In the genomic region with DNA sequence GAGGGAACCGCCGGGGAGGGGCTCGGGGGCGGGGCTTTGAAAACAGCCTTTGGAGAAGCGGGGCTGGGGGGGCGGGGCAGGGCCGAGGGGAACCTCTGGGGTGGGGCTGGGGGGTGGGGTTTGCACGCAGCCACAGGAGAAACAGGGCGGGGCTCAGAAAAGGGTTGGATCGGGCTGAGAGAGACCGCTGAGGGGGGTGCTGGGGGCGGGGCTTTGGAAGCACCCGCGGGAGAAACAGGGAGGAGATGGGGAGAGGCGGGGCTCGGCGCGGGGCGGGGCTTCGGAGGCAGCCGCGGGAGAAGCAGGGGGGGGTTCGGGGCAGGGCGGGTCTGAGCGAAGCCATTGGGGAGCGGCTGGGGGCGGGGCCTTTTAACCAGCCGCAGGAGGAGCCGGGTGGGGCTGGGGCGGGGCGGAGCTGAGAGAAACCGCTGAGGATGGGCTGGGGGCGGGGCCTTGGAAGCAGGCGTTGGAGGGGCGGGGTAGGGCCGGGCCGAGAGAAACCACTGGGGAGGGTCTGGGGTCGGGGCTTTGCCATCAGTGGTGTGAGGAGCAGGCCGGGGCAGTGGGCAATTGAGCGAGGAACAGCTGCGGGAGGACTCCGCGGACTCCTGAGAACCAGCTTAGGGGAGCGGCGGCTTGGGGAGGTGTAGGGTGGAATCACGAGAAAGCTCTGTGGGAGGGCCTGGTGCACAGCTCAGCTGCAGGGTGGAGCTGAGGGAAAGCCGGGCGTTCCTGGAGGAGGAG, we compare ENCODE assay signal across 8 cellular contexts. TPM values are rescaled to one million over a fixed set of nuclear protein-coding genes. Genes with fewer than 3 reads are reported as not detected.
DNase-seq lines count a peak whose midpoint lies in the region; ATAC-seq and TF ChIP-seq lines count a peak whose summit lies in the region.

No MANE protein-coding gene starts in this region.

- peak overlapping the region; percentile 97 for H3K27ac Mint-ChIP-seq in activated T-cell treated with anti-CD3 and anti-CD28 coated beads, Interleukin-2, amount 50 U/mL, for 24 hours

- peaks cover 5% of the 10 kb centered on the region for H3K36me3 Mint-ChIP-seq in activated T-cell treated with anti-CD3 and anti-CD28 coated beads, Interleukin-2, amount 50 U/mL, for 24 hours (ENCODE audit: low read depth)

- H3K27me3 ChIP-seq in PC-3 (ENCODE audit: low read length) (no peaks in the 10 kb centered on the region), muscle layer of duodenum (ENCODE audit: low read depth, low read length) (no peaks in the 10 kb centered on the region)

- ATAC-seq in GM21423 (IDR thresholded peaks at IDR 0.05; ENCODE audit: unreplicated experiment) (peak; percentile 12), PC-3 (peak; percentile 72), esophagus mucosa (peak; percentile 68)

- H3K27ac ChIP-seq in PC-3 (ENCODE audit: low read length) = peak overlapping the region; percentile 93
- H3K27ac ChIP-seq in muscle layer of duodenum (ENCODE audit: low read length) = peak overlapping the region; percentile 69

- peak overlapping the region; percentile 54 for H3K4me3 ChIP-seq in Jurkat, Clone E6-1 (ENCODE audit: low read length)
- H3K4me3 ChIP-seq in PC-3 (ENCODE audit: low read length) (peak overlapping the region; percentile 77), muscle layer of duodenum (ENCODE audit: low read depth in 1 of 2, low read length in 2 of 2) (peak overlapping the region; percentile 26 to 49)

- peaks cover 8% of the 10 kb centered on the region for H3K27me3 Mint-ChIP-seq in activated T-cell treated with anti-CD3 and anti-CD28 coated beads, Interleukin-2, amount 50 U/mL, for 24 hours

- TF ChIP-seq CTCF in PC-3 (conservative IDR thresholded peaks at IDR 0.05; ENCODE audit: low read depth, low read length) = no peak

- BruUV-seq in PC-3 (replicated peaks; lab: Mats Ljungman, UMichigan) = no TSS peak

- intact Hi-C loops in PC-3 (cut with micrococcal nuclease) = no loop called here

- POLR2A ChIA-PET in PC-3 (lab: Charles Lee; ENCODE audit: unreplicated experiment) = interaction anchor here (0.6 to 2.4 kb wide), 4 partner anchors 62 to 750 kb away, joined by 3 to 32 read pairs (median 9); a partner anchor contains a TSS

- H3K4me2 ChIP-seq in PC-3 (ENCODE audit: low read length) = peak overlapping the region; percentile 93

- H3K9me3 ChIP-seq in PC-3 (ENCODE audit: low read length) (no peaks in the 10 kb centered on the region), muscle layer of duodenum (ENCODE audit: control insufficient read depth in 1 of 2, low read length in 2 of 2) (no peaks in the 10 kb centered on the region)

- H3K9ac ChIP-seq in PC-3 (ENCODE audit: low read length) = peak overlapping the region; percentile 88

- H3F3A ChIP-seq in PC-3 (ENCODE audit: low read length, unreplicated experiment) = no peaks in the 10 kb centered on the region

- H3K36me3 ChIP-seq in PC-3 (ENCODE audit: low read depth, low read length) (no peaks in the 10 kb centered on the region), muscle layer of duodenum (ENCODE audit: control insufficient read depth in 1 of 2, insufficient read depth in 2 of 2, low read length in 2 of 2) (no peaks in the 10 kb centered on the region)

- H2AFZ ChIP-seq in PC-3 (ENCODE audit: low read length) = no peak overlapping the region

- peaks cover 12% of the 10 kb centered on the region for H3K79me2 ChIP-seq in PC-3 (ENCODE audit: low read length)

- no peaks in the 10 kb centered on the region for H4K20me1 ChIP-seq in PC-3 (ENCODE audit: low read length)

- peak overlapping the region; percentile 83 for H3K4me3 Mint-ChIP-seq in activated T-cell treated with anti-CD3 and anti-CD28 coated beads, Interleukin-2, amount 50 U/mL, for 24 hours

- peaks cover 11% of the 10 kb centered on the region for H3K4me1 Mint-ChIP-seq in activated T-cell treated with anti-CD3 and anti-CD28 coated beads, Interleukin-2, amount 50 U/mL, for 24 hours (ENCODE audit: low read depth)

- CTCF ChIA-PET in PC-3 (lab: Charles Lee) = interaction anchor here (0.6 to 1.4 kb wide), 5 partner anchors 10 to 738 kb away, joined by 3 to 8 read pairs (median 5); no protein-coding TSS in a partner anchor

- no peaks in the 10 kb centered on the region for H3K9me2 ChIP-seq in PC-3 (replicated peaks; ENCODE audit: low read length)

- no peaks in the 10 kb centered on the region for H3K9me3 Mint-ChIP-seq in activated T-cell treated with anti-CD3 and anti-CD28 coated beads, Interleukin-2, amount 50 U/mL, for 24 hours

- H3K4me1 ChIP-seq in PC-3 (ENCODE audit: insufficient read depth, low read length) = peaks cover 4% of the 10 kb centered on the region; the same call in 1 of the 2 replicates
- H3K4me1 ChIP-seq in muscle layer of duodenum (ENCODE audit: control insufficient read depth in 1 of 2, insufficient read depth in 2 of 2, low read length in 2 of 2) = peaks cover 0 to 9% of the 10 kb centered on the region in 2 donors

- peak; percentile 94 for DNase-seq in Ammon's horn (ENCODE audit: low spot score)
- peak; percentile 73 for DNase-seq in Jurkat, Clone E6-1 (ENCODE audit: low read depth, low spot score)
- peak; percentile 89 for DNase-seq in PC-3
- DNase-seq in activated T-cell treated with anti-CD3 and anti-CD28 coated beads, Interleukin-2, amount 50 U/mL, for 24 hours = peak; percentile 89
- peak; percentile 72 to 81 for DNase-seq in stimulated activated CD8-positive, alpha-beta memory T cell treated with anti-CD3 and anti-CD28 coated beads, Interleukin-4, amount 100 ng/mL, for 4 hours (ENCODE audit: low read depth in 2 of 2, low spot score in 1 of 2)

RNA-seq across cellular contexts. Expression of a gene that starts 1.2 kb away (rescaled TPM):
- 34.6 TPM for polyA plus RNA-seq in Jurkat, Clone E6-1 (2012; ENCODE audit: insufficient read depth, insufficient read length)
- total RNA-seq in PC-3 (2014; rRNA removed) (35.7 and 49.8 TPM in 2 replicates), esophagus mucosa (19.6 TPM)

RNA-seq across cellular contexts. Expression of a gene that starts 10.1 kb away (rescaled TPM):
- polyA plus RNA-seq in Jurkat, Clone E6-1 (2012; ENCODE audit: insufficient read depth, insufficient read length) = not detected
- total RNA-seq in PC-3 (2014; rRNA removed) = not detected in 2 replicates
- total RNA-seq in esophagus mucosa = not detected

RNA-seq across cellular contexts. Expression of a gene that starts 58.5 kb away (rescaled TPM):
- not detected for polyA plus RNA-seq in Jurkat, Clone E6-1 (2012; ENCODE audit: insufficient read depth, insufficient read length)
- total RNA-seq in PC-3 (2014; rRNA removed) (not detected in 2 replicates), esophagus mucosa (not detected)

Comparison
In these comparisons a context has a peak if more than half of its experiments do, and no peak if none do; other contexts are left out.
1. Peak in every context shown above with its lines: DNase-seq, ATAC-seq, H3K4me3 ChIP-seq and H3K27ac ChIP-seq.
2. ATAC-seq: peak in every context shown above with its lines; median percentile 72 in PC-3; 68 in esophagus mucosa; 12 in GM21423.